Comparison of ENCODE assay signal across 12 cellular contexts in genomic region chr14:69044965-69045555, GRCh38.
DNase-seq lines count a peak whose midpoint lies in the region; ATAC-seq, FAIRE-seq and TF ChIP-seq lines count a peak whose summit lies in the region.
"Had no signal": no experiment of that assay in that cellular context is flagged by ENCODE, and none has a peak within 500 bp of the region (broad histone marks: within the 10 kb centered on the region; RNA-seq: fewer than 3 reads in every experiment).

No MANE protein-coding gene starts in this region.

- peaks cover 4% of the 10 kb centered on the region for H3K27me3 Mint-ChIP-seq in progenitor cell of endocrine pancreas

- peaks cover 16 to 23% of the 10 kb centered on the region in 2 experiments for H3K27me3 ChIP-seq in K562 (ENCODE audit: control insufficient read depth in 2 of 2, insufficient read depth in 2 of 2, low read length in 2 of 2)
- no peaks in the 10 kb centered on the region for H3K27me3 ChIP-seq in mesendoderm (ENCODE audit: insufficient read depth, low read length, poor library complexity)

- POLR2A ChIA-PET in K562 (lab: Yijun Ruan, JAX) = interaction anchor here (1.1 kb wide), 1 partner anchor 89 kb away, joined by 3 read pairs; no protein-coding TSS in a partner anchor

- H3K36me3 ChIP-seq in K562 (ENCODE audit: control insufficient read depth, insufficient read depth, low read length) (no peaks in the 10 kb centered on the region), mesendoderm (ENCODE audit: control insufficient read depth, insufficient read depth, low read length) (no peaks in the 10 kb centered on the region)

- H3K79me1 ChIP-seq in mesendoderm (ENCODE audit: low read length) = no peaks in the 10 kb centered on the region

- H3K4me3 ChIP-seq in K562 (no peak overlapping the region), mesendoderm (ENCODE audit: low read length) (no peak overlapping the region)

- H3K4ac ChIP-seq in mesendoderm (ENCODE audit: low read depth, low read length) = no peak overlapping the region

- no peak overlapping the region for H2AFZ ChIP-seq in K562 (ENCODE audit: low read depth, low read length)

- H3K27ac Mint-ChIP-seq in progenitor cell of endocrine pancreas = peak overlapping the region; percentile 6

- no peaks in the 10 kb centered on the region for H3K79me2 ChIP-seq in K562 (ENCODE audit: control insufficient read depth, insufficient read depth, low read length)
- no peaks in the 10 kb centered on the region for H3K79me2 ChIP-seq in mesendoderm (ENCODE audit: control insufficient read depth, insufficient read depth, low read length)

- no peaks in the 10 kb centered on the region for H3K9me1 ChIP-seq in K562 (ENCODE audit: control insufficient read depth, insufficient read depth, low read length)

- no peak for TF ChIP-seq POLR2A in K562 (conservative IDR thresholded peaks at IDR 0.05)

- in situ Hi-C loops in K562 (cut with MboI) = no loop called here

- no peak overlapping the region for H4K5ac ChIP-seq in mesendoderm (ENCODE audit: low read length)

- H2BK15ac ChIP-seq in mesendoderm (replicated peaks; ENCODE audit: low read depth) = no peak overlapping the region

- TF ChIP-seq CTCF in K562 (IDR thresholded peaks at IDR 0.05 in 2 of 3, conservative IDR thresholded peaks at IDR 0.05 in 1 of 3; ENCODE audit: insufficient read depth in 2 of 3, low read depth in 1 of 3, low read length in 3 of 3) = no peak
- TF ChIP-seq CTCF in progenitor cell of endocrine pancreas (IDR thresholded peaks at IDR 0.05; ENCODE audit: unreplicated experiment) = no peak

- no peak overlapping the region for H3K27ac ChIP-seq in K562 (ENCODE audit: extremely low read depth, low read depth, low read length)
- no peak overlapping the region for H3K27ac ChIP-seq in mesendoderm (ENCODE audit: low read depth, low read length)

- H3K9ac ChIP-seq in K562 (ENCODE audit: insufficient read depth in 1 of 2, low read depth in 2 of 2, low read length in 2 of 2) (no peak overlapping the region), mesendoderm (ENCODE audit: low read length) (no peak overlapping the region)

- H3K56ac ChIP-seq in mesendoderm (ENCODE audit: low read length) = no peak overlapping the region

- peaks cover 17% of the 10 kb centered on the region for H3K4me1 Mint-ChIP-seq in progenitor cell of endocrine pancreas (ENCODE audit: low read depth)

- no peak overlapping the region for H4K8ac ChIP-seq in mesendoderm (ENCODE audit: low read depth, low read length)

- FAIRE-seq in K562 (lab: Jason Lieb, UNC) = no peak

- H3K36me3 Mint-ChIP-seq in progenitor cell of endocrine pancreas (ENCODE audit: insufficient read depth) = no peaks in the 10 kb centered on the region

- no peaks in the 10 kb centered on the region for H3K9me3 Mint-ChIP-seq in progenitor cell of endocrine pancreas (ENCODE audit: low read depth)

- no peak overlapping the region for H3K4me3 Mint-ChIP-seq in progenitor cell of endocrine pancreas (ENCODE audit: low read depth)

- CTCF ChIA-PET in K562 (lab: Yijun Ruan, JAX; ENCODE audit: low intra/inter-chr PET ratio) = no interaction called here

- TF ChIP-seq RAD21 in K562 (CRISPR knock-in tag; conservative IDR thresholded peaks at IDR 0.05 in 1 of 2, IDR thresholded peaks at IDR 0.05 in 1 of 2) = no peak

- ATAC-seq in K562 (no peak), left ventricle myocardium superior (peak; percentile 52), HG03108 (IDR thresholded peaks at IDR 0.05; ENCODE audit: unreplicated experiment) (no peak), GM21528 (IDR thresholded peaks at IDR 0.05; ENCODE audit: low FRiP score, unreplicated experiment) (no peak)

- no peak overlapping the region for H2BK5ac ChIP-seq in mesendoderm (ENCODE audit: low read length)

- H3K18ac ChIP-seq in mesendoderm (ENCODE audit: low read length) = no peak overlapping the region

- H4K20me1 ChIP-seq in K562 (replicated peaks; ENCODE audit: control insufficient read depth, insufficient read depth, low read length) = no peaks in the 10 kb centered on the region

- no peaks in the 10 kb centered on the region for H3K9me3 ChIP-seq in K562 (replicated peaks; ENCODE audit: control insufficient read depth, insufficient read depth, low read depth, low read length)

- no peak overlapping the region for H2AK5ac ChIP-seq in mesendoderm (ENCODE audit: low read length)

- no TSS peak for BruUV-seq in K562 (replicated peaks; lab: Mats Ljungman, UMichigan)

- DNase-seq in DMS 273 (lab: John Stamatoyannopoulos, UW; ENCODE audit: unreplicated experiment) = peak; percentile 86
- DNase-seq in K562 (ENCODE audit: extremely low read depth in 1 of 4, low spot score in 3 of 4) = no peak
- DNase-seq in left ventricle myocardium superior = peak; percentile 59
- DNase-seq in progenitor cell of endocrine pancreas (ENCODE audit: low spot score, unreplicated experiment) = no peak
- DNase-seq in mesendoderm = no peak
- no peak for DNase-seq in stimulated activated CD8-positive, alpha-beta memory T cell treated with anti-CD3 and anti-CD28 coated beads, Interleukin-4, amount 100 ng/mL, for 48 hours
- DNase-seq: activated CD8-positive, alpha-beta memory T cell treated with anti-CD3 and anti-CD28 coated beads, Interleukin-2, amount 50 U/mL, for 48 hours; AML-193; effector CD4-positive, alpha-beta T cell; NCI-H187 treated with DMSO at 0.1 percent for 48 hours had no signal

- no peaks in the 10 kb centered on the region; a peak in 1 of 5 replicates for H3K4me1 ChIP-seq in K562 (replicated peaks in 1 of 2; ENCODE audit: control insufficient read depth in 2 of 2, insufficient read depth in 2 of 2, low read length in 2 of 2)
- peaks cover 14% of the 10 kb centered on the region for H3K4me1 ChIP-seq in mesendoderm (ENCODE audit: control insufficient read depth, low read depth, low read length)

- H3K4me2 ChIP-seq in K562 (ENCODE audit: insufficient read depth, low read length) = no peak overlapping the region
- no peak overlapping the region for H3K4me2 ChIP-seq in mesendoderm (ENCODE audit: low read length)

- no peak overlapping the region for H3K23ac ChIP-seq in mesendoderm (ENCODE audit: low read length)

- no peak overlapping the region for H2BK120ac ChIP-seq in mesendoderm (ENCODE audit: low read depth, low read length)

- no peak for TF ChIP-seq EP300 in K562 (IDR thresholded peaks at IDR 0.05; ENCODE audit: low read length)

- WGBS in K562 (ENCODE audit: insufficient coverage, low coverage, missing lambda C conversion rate) = 10% methylated on average over 4 of the region's 6 CpGs
- WGBS in mesendoderm (ENCODE audit: extremely low coverage, insufficient coverage, low lambda C conversion rate) = no CpG with 5 or more reads among the region's 6 CpGs

- intact Hi-C loops in K562 (cut with micrococcal nuclease) = no loop called here
- intact Hi-C loops in left ventricle myocardium superior (cut with micrococcal nuclease) = no loop called here

TF ChIP-seq in K562, 482 proteins besides CTCF, POLR2A, EP300 and RAD21:
- TF ChIP-seq ZBTB33 (CRISPR knock-in tag; IDR thresholded peaks at IDR 0.05) (no peak), C11orf30 (IDR thresholded peaks at IDR 0.05; ENCODE audit: low read depth) (peak; percentile 37; the same call in 1 of the 2 replicates), ZNF699 (CRISPR knock-in tag; IDR thresholded peaks at IDR 0.05; ENCODE audit: insufficient replicate concordance) (no peak), POLR3G (IDR thresholded peaks at IDR 0.05; ENCODE audit: extremely low read depth, insufficient read length, insufficient replicate concordance) (no peak), ZNF316 (IDR thresholded peaks at IDR 0.05) (peak; percentile 55), SP2 (IDR thresholded peaks at IDR 0.05; ENCODE audit: extremely low read depth, low read depth, low read length, poor library complexity, severe bottlenecking) (no peak), HSF4 (CRISPR knock-in tag; IDR thresholded peaks at IDR 0.05; ENCODE audit: borderline replicate concordance) (no peak), SRSF3 (IDR thresholded peaks at IDR 0.05; ENCODE audit: insufficient read depth, low read length) (no peak)

Comparison
In these comparisons a context has a peak if more than half of its experiments do, and no peak if none do; other contexts are left out.
1. DNase-seq: peak in DMS 273 (single experiment) and left ventricle myocardium superior (single experiment); none in K562 (0 of 4), progenitor cell of endocrine pancreas (single experiment), mesendoderm (single experiment) and stimulated activated CD8-positive, alpha-beta memory T cell treated with anti-CD3 and anti-CD28 coated beads, Interleukin-4, amount 100 ng/mL, for 48 hours (single experiment).